In genomic region chr5:140883927-140884697, GRCh38 we compare ENCODE assay signal across 23 cellular contexts. TPM values are rescaled to one million over a fixed set of nuclear protein-coding genes. Genes with fewer than 3 reads are reported as not detected.
A peak's percentile ranks its signal among the peaks of the same experiment; 100 is the strongest.
DNase-seq lines count a peak whose midpoint lies in the region; ATAC-seq and TF ChIP-seq lines count a peak whose summit lies in the region.
"Had no signal": no experiment of that assay in that cellular context is flagged by ENCODE, and none has a peak within 500 bp of the region (broad histone marks: within the 10 kb centered on the region; RNA-seq: fewer than 3 reads in every experiment).

No MANE protein-coding gene starts in this region.

- H3K9me3 ChIP-seq in RWPE2 (ENCODE audit: severe bottlenecking) (no peaks in the 10 kb centered on the region), lower lobe of right lung (no peaks in the 10 kb centered on the region), upper lobe of right lung (no peaks in the 10 kb centered on the region)
- H3K9me3 ChIP-seq: SJCRH30 had no signal

- peaks cover 35% of the 10 kb centered on the region for H3K27me3 ChIP-seq in RWPE2 (ENCODE audit: insufficient read depth, poor library complexity, severe bottlenecking)
- peaks cover 5% of the 10 kb centered on the region for H3K27me3 ChIP-seq in lower lobe of right lung (ENCODE audit: low read depth)
- H3K27me3 ChIP-seq in upper lobe of right lung: no peaks in the 10 kb centered on the region
- H3K27me3 ChIP-seq: BLaER1 treated with 17β-estradiol and CSF1 and Interleukin-3, amounts not matched to agents 10 nM and 100 nM had no signal

- H3K4me1 ChIP-seq in RWPE2 (ENCODE audit: insufficient read depth, poor library complexity, severe bottlenecking) (no peaks in the 10 kb centered on the region), lower lobe of right lung (no peaks in the 10 kb centered on the region), upper lobe of right lung (no peaks in the 10 kb centered on the region)
- H3K4me1 ChIP-seq: BLaER1 treated with 17β-estradiol and CSF1 and Interleukin-3, amounts not matched to agents 10 nM and 100 nM; SJCRH30 had no signal

- H3K4me3 ChIP-seq in RWPE2 (ENCODE audit: severe bottlenecking) (no peak overlapping the region), lower lobe of right lung (no peak overlapping the region), upper lobe of right lung (no peak overlapping the region)
- H3K4me3 ChIP-seq: BLaER1 treated with 17β-estradiol and CSF1 and Interleukin-3, amounts not matched to agents 10 nM and 100 nM; K562; SJCRH30 had no signal

- H3K36me3 ChIP-seq in RWPE2 (ENCODE audit: low read depth) (no peaks in the 10 kb centered on the region), lower lobe of right lung (no peaks in the 10 kb centered on the region), upper lobe of right lung (no peaks in the 10 kb centered on the region)
- H3K36me3 ChIP-seq: BLaER1 treated with 17β-estradiol and CSF1 and Interleukin-3, amounts not matched to agents 10 nM and 100 nM; SJCRH30 had no signal

- ATAC-seq in RWPE2 (ENCODE audit: low read depth): no peak
- ATAC-seq in lower lobe of right lung: peak in 1 of 2 donors; percentile 27
- peak; percentile 26 for ATAC-seq in upper lobe of right lung
- no peak for ATAC-seq in HG03565 (IDR thresholded peaks at IDR 0.05; ENCODE audit: unreplicated experiment)
- ATAC-seq: K562, Right ventricle myocardium inferior had no signal

- DNase-seq in GM20000 (ENCODE audit: low spot score) (peak; percentile 17), RWPE2 (ENCODE audit: low spot score) (peak; percentile 61), lower lobe of right lung (peak; percentile 34), upper lobe of right lung (peak; percentile 58), D341Med (ENCODE audit: low spot score) (no peak)
- no peak for DNase-seq in activated CD8-positive, alpha-beta memory T cell treated with anti-CD3 and anti-CD28 coated beads, Interleukin-2, amount 50 U/mL, for 4 hours
- DNase-seq: AML-193; CD4-positive, alpha-beta T cell; DMS53; Kasumi-1; NCI-H1092 treated with DMSO at 0.1 percent for 48 hours; NCI-H1436 treated with DMSO at 0.1 percent for 48 hours; NCI-H1930; NCI-H2107; NCI-H524 treated with DMSO at 0.1 percent for 48 hours; NCI-H774; SJCRH30 had no signal

- TF ChIP-seq CTCF in GM20000 (IDR thresholded peaks at IDR 0.05; ENCODE audit: extremely low read depth, missing control alignments) (no peak), RWPE2 (IDR thresholded peaks at IDR 0.05; ENCODE audit: poor library complexity, severe bottlenecking) (no peak), lower lobe of right lung (IDR thresholded peaks at IDR 0.05) (no peak), upper lobe of right lung (IDR thresholded peaks at IDR 0.05) (no peak)

- H3K27ac ChIP-seq in RWPE2 (ENCODE audit: poor library complexity, severe bottlenecking) (no peak overlapping the region), lower lobe of right lung (no peak overlapping the region), upper lobe of right lung (no peak overlapping the region)
- H3K27ac ChIP-seq: BLaER1 treated with 17β-estradiol and CSF1 and Interleukin-3, amounts not matched to agents 10 nM and 100 nM; SJCRH30 had no signal

- intact Hi-C loops in lower lobe of right lung (cut with DNase I): loop anchor here (10.0 kb wide), 1 partner anchor 161 kb away; no protein-coding TSS in a partner anchor
- intact Hi-C loops in upper lobe of right lung (cut with DNase I): no loop called here

RNA-seq across cellular contexts. Expression of gene PCDHA13, which starts 2.2 kb away (rescaled TPM):
- total RNA-seq in lower lobe of right lung: 0.97 TPM
- total RNA-seq in upper lobe of right lung: 2.3 TPM
- total RNA-seq: CD4-positive, alpha-beta T cell; K562; M059J; Right ventricle myocardium inferior; SJCRH30 had no signal

RNA-seq across cellular contexts. Expression of gene PCDHA12, which starts 9.0 kb away (rescaled TPM):
- total RNA-seq in lower lobe of right lung: 6.6 TPM
- total RNA-seq in upper lobe of right lung: 8.8 TPM
- total RNA-seq: CD4-positive, alpha-beta T cell; K562; M059J; Right ventricle myocardium inferior; SJCRH30 had no signal

RNA-seq across cellular contexts. Expression of gene PCDHA11, which starts 15.4 kb away (rescaled TPM):
- total RNA-seq in lower lobe of right lung (0.38 TPM), upper lobe of right lung (0.38 TPM)
- total RNA-seq: CD4-positive, alpha-beta T cell; K562; Right ventricle myocardium inferior; SJCRH30 had no signal

RNA-seq across cellular contexts. Expression of gene PCDHA10, which starts 28.4 kb away (rescaled TPM):
- total RNA-seq in lower lobe of right lung (1.5 TPM), upper lobe of right lung (1.7 TPM)
- total RNA-seq: CD4-positive, alpha-beta T cell; K562; M059J had no signal

RNA-seq across cellular contexts. Expression of gene PCDHA9, which starts 35.9 kb away (rescaled TPM):
- 0.32 TPM for total RNA-seq in lower lobe of right lung
- total RNA-seq in upper lobe of right lung: 0.20 TPM
- total RNA-seq: CD4-positive, alpha-beta T cell; G401; K562; M059J; Right ventricle myocardium inferior had no signal

Comparison
In these comparisons a context has a peak if more than half of its experiments do, and no peak if none do; other contexts are left out.
1. DNase-seq: peak in GM20000 (single experiment), RWPE2 (single experiment), lower lobe of right lung (single experiment) and upper lobe of right lung (single experiment); none in activated CD8-positive, alpha-beta memory T cell treated with anti-CD3 and anti-CD28 coated beads, Interleukin-2, amount 50 U/mL, for 4 hours (single experiment) and D341Med (single experiment).